3 cellular contexts compared by ENCODE assay signal in genomic region chr9:86663905-86664304, GRCh38.
TF ChIP-seq lines count a peak whose summit lies in the region.

No MANE protein-coding gene starts in this region.

TF ChIP-seq in HepG2, 621 proteins besides CTCF, POLR2A, EP300 and RAD21:
- TF ChIP-seq ARHGAP35 (CRISPR knock-in tag; IDR thresholded peaks at IDR 0.05; ENCODE audit: borderline replicate concordance) (no peak), SCMH1 (CRISPR knock-in tag; IDR thresholded peaks at IDR 0.05; ENCODE audit: borderline replicate concordance) (no peak), NFRKB (IDR thresholded peaks at IDR 0.05) (no peak), RNF219 (CRISPR knock-in tag; IDR thresholded peaks at IDR 0.05) (no peak), ZNF75D (CRISPR knock-in tag; IDR thresholded peaks at IDR 0.05; ENCODE audit: borderline replicate concordance) (no peak), MAFK (conservative IDR thresholded peaks at IDR 0.05 in 1 of 2, IDR thresholded peaks at IDR 0.05 in 1 of 2; ENCODE audit: low read length in 2 of 2) (peak; percentile 63 to 83), RXRA (CRISPR knock-in tag; IDR thresholded peaks at IDR 0.05) (no peak), MAFF (IDR thresholded peaks at IDR 0.05; ENCODE audit: low read depth, low read length) (peak; percentile 67; the same call in 1 of the 2 replicates)
- TF ChIP-seq, protein P1, sequence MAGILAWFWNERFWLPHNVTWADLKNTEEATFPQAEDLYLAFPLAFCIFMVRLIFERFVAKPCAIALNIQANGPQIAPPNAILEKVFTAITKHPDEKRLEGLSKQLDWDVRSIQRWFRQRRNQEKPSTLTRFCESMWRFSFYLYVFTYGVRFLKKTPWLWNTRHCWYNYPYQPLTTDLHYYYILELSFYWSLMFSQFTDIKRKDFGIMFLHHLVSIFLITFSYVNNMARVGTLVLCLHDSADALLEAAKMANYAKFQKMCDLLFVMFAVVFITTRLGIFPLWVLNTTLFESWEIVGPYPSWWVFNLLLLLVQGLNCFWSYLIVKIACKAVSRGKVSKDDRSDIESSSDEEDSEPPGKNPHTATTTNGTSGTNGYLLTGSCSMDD (CRISPR knock-in tag; IDR thresholded peaks at IDR 0.05) = no peak

TF ChIP-seq in IMR-90, 13 proteins besides CTCF, POLR2A, EP300 and RAD21:
- TF ChIP-seq MAFK (IDR thresholded peaks at IDR 0.05; ENCODE audit: low read depth, low read length) (peak; percentile 83), MAZ (IDR thresholded peaks at IDR 0.05; ENCODE audit: borderline replicate concordance, low read depth, low read length) (no peak)

TF ChIP-seq in K562, 482 proteins besides CTCF, POLR2A, EP300 and RAD21:
- TF ChIP-seq MAFG (tag; conservative IDR thresholded peaks at IDR 0.05) (peak; percentile 20; the same call in 1 of the 2 replicates), MAFF (IDR thresholded peaks at IDR 0.05; ENCODE audit: low read length) (peak; percentile 26; the same call in 1 of the 2 replicates), ZNF316 (IDR thresholded peaks at IDR 0.05) (peak; percentile 61), BCL6 (CRISPR knock-in tag; IDR thresholded peaks at IDR 0.05) (no peak), BCOR (IDR thresholded peaks at IDR 0.05) (no peak), C11orf30 (IDR thresholded peaks at IDR 0.05; ENCODE audit: low read depth) (0 out of 2 replicates have a peak, but pooled peaks have one; percentile 28)
